ENCODE assay signal across 1 cellular context in the genomic region with DNA sequence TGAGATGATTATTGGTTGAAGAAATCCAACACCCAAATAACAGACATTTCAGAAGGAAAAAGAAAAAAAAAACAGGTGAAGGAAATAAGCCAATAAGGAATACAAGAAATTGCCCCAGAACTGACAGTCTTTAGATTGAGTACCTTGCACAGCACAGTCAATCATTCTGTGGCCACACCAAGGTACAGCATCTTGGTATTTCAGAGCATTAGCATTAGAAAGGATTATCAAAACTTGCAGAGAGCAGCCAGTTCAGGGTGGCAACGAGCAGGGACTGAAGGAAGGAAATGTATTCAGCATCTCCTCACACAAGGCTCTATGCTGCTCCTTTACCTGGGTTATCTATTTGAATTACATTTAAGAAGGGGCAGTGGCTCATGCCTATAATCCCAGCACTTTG.
TF ChIP-seq lines count a peak whose summit lies in the region.

No MANE protein-coding gene starts in this region.

TF ChIP-seq in K562, 482 proteins besides CTCF, POLR2A, EP300 and RAD21:
- TF ChIP-seq HOXB6 (CRISPR knock-in tag; IDR thresholded peaks at IDR 0.05; ENCODE audit: borderline replicate concordance) (no peak), ZNF212 (CRISPR knock-in tag; IDR thresholded peaks at IDR 0.05) (no peak), ZNF311 (CRISPR knock-in tag; IDR thresholded peaks at IDR 0.05) (no peak), BRF2 (IDR thresholded peaks at IDR 0.05; ENCODE audit: borderline replicate concordance, insufficient read depth, insufficient read length) (no peak), HNRNPL (IDR thresholded peaks at IDR 0.05; ENCODE audit: low read depth, low read length) (no peak), GATA2 (CRISPR knock-in tag; IDR thresholded peaks at IDR 0.05) (no peak), NFE2 (IDR thresholded peaks at IDR 0.05; ENCODE audit: low read depth) (no peak), ZNF316 (IDR thresholded peaks at IDR 0.05) (no peak), ZSCAN29 (IDR thresholded peaks at IDR 0.05) (no peak)
- TF ChIP-seq, protein P1, sequence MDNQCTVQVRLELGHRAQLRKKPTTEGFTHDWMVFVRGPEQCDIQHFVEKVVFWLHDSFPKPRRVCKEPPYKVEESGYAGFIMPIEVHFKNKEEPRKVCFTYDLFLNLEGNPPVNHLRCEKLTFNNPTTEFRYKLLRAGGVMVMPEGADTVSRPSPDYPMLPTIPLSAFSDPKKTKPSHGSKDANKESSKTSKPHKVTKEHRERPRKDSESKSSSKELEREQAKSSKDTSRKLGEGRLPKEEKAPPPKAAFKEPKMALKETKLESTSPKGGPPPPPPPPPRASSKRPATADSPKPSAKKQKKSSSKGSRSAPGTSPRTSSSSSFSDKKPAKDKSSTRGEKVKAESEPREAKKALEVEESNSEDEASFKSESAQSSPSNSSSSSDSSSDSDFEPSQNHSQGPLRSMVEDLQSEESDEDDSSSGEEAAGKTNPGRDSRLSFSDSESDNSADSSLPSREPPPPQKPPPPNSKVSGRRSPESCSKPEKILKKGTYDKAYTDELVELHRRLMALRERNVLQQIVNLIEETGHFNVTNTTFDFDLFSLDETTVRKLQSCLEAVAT (IDR thresholded peaks at IDR 0.05), result no peak
- TF ChIP-seq, protein P2, sequence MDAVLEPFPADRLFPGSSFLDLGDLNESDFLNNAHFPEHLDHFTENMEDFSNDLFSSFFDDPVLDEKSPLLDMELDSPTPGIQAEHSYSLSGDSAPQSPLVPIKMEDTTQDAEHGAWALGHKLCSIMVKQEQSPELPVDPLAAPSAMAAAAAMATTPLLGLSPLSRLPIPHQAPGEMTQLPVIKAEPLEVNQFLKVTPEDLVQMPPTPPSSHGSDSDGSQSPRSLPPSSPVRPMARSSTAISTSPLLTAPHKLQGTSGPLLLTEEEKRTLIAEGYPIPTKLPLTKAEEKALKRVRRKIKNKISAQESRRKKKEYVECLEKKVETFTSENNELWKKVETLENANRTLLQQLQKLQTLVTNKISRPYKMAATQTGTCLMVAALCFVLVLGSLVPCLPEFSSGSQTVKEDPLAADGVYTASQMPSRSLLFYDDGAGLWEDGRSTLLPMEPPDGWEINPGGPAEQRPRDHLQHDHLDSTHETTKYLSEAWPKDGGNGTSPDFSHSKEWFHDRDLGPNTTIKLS (IDR thresholded peaks at IDR 0.05; ENCODE audit: borderline replicate concordance, low read depth), result no peak
